ENCODE assay signal across 1 cellular context in genomic region chr1:234610582-234611152, GRCh38.
A peak's percentile ranks its signal among the peaks of the same experiment; 100 is the strongest.
TF ChIP-seq lines count a peak whose summit lies in the region.

No MANE protein-coding gene starts in this region.

TF ChIP-seq in GM12878, 131 proteins besides CTCF, POLR2A, EP300 and RAD21 (continued from another document):
- TF ChIP-seq, protein P1, sequence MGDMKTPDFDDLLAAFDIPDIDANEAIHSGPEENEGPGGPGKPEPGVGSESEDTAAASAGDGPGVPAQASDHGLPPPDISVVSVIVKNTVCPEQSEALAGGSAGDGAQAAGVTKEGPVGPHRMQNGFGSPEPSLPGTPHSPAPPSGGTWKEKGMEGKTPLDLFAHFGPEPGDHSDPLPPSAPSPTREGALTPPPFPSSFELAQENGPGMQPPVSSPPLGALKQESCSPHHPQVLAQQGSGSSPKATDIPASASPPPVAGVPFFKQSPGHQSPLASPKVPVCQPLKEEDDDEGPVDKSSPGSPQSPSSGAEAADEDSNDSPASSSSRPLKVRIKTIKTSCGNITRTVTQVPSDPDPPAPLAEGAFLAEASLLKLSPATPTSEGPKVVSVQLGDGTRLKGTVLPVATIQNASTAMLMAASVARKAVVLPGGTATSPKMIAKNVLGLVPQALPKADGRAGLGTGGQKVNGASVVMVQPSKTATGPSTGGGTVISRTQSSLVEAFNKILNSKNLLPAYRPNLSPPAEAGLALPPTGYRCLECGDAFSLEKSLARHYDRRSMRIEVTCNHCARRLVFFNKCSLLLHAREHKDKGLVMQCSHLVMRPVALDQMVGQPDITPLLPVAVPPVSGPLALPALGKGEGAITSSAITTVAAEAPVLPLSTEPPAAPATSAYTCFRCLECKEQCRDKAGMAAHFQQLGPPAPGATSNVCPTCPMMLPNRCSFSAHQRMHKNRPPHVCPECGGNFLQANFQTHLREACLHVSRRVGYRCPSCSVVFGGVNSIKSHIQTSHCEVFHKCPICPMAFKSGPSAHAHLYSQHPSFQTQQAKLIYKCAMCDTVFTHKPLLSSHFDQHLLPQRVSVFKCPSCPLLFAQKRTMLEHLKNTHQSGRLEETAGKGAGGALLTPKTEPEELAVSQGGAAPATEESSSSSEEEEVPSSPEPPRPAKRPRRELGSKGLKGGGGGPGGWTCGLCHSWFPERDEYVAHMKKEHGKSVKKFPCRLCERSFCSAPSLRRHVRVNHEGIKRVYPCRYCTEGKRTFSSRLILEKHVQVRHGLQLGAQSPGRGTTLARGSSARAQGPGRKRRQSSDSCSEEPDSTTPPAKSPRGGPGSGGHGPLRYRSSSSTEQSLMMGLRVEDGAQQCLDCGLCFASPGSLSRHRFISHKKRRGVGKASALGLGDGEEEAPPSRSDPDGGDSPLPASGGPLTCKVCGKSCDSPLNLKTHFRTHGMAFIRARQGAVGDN (IDR thresholded peaks at IDR 0.05), result peak; percentile 99
